1 cellular context compared by ENCODE assay signal in the genomic region with DNA sequence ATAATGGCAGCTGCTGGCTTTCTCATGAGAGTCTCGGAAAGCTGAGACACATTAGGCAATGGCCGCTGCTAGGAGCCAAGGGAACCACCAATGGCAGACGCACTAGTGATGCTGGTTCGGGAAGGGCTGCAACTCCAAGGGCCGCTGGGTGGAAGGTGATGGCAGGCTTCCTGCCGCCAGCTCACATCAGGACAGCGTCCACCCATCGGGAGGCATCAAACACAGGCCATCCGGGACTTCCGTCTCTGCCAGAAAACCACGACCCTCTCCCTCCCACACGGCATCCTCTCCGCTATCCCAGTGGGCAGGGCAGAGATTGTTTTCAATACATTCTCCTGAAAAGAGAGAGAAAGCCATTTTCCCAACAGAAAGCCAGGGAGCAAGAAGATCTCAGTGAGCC.
TF ChIP-seq lines count a peak whose summit lies in the region.

No MANE protein-coding gene starts in this region.

TF ChIP-seq in GM23338, 12 proteins besides CTCF, POLR2A, EP300 and RAD21 (continued from another document):
- TF ChIP-seq, protein P1, sequence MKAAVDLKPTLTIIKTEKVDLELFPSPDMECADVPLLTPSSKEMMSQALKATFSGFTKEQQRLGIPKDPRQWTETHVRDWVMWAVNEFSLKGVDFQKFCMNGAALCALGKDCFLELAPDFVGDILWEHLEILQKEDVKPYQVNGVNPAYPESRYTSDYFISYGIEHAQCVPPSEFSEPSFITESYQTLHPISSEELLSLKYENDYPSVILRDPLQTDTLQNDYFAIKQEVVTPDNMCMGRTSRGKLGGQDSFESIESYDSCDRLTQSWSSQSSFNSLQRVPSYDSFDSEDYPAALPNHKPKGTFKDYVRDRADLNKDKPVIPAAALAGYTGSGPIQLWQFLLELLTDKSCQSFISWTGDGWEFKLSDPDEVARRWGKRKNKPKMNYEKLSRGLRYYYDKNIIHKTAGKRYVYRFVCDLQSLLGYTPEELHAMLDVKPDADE (IDR thresholded peaks at IDR 0.05) = no peak
- TF ChIP-seq ZNF331 (CRISPR knock-in tag; IDR thresholded peaks at IDR 0.05; ENCODE audit: low read depth) (no peak), ZNF462 (CRISPR knock-in tag; IDR thresholded peaks at IDR 0.05) (no peak)
TF ChIP-seq in GM23338: peak in this region for 0.
